12 cellular contexts compared by ENCODE assay signal in the genomic region with DNA sequence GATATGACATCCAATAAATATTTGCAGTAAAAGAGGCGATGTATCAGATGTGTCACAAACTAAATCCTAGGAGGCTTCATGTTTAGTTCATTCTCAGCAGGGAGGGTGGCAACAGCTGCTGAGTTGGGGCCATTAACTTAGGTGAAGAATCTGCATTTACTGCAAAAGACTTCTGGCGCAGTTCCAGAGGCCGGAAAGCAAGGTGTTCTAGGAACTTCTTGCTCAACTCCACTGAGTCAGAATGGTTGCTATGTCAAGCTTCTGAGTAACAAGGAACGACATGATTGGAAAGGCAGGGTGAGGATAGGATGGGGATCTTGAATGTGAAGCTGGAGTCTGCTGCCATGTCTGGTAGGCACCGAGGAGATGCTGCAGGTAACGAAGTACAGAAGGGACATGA. TPM values are rescaled to one million over a fixed set of nuclear protein-coding genes. Genes with fewer than 3 reads are reported as not detected.
A peak's percentile ranks its signal among the peaks of the same experiment; 100 is the strongest.
DNase-seq lines count a peak whose midpoint lies in the region; ATAC-seq and TF ChIP-seq lines count a peak whose summit lies in the region.
"Had no signal": no experiment of that assay in that cellular context is flagged by ENCODE, and none has a peak within 500 bp of the region (broad histone marks: within the 10 kb centered on the region; RNA-seq: fewer than 3 reads in every experiment).

No MANE protein-coding gene starts in this region.

- H3K36me3 ChIP-seq in gastroesophageal sphincter = peaks cover 0 to 5% of the 10 kb centered on the region in 2 donors
- peaks cover 0 to 11% (median 3%) of the 10 kb centered on the region in 4 donors for H3K36me3 ChIP-seq in stomach
- H3K36me3 ChIP-seq in suprapubic skin = no peaks in the 10 kb centered on the region
- H3K36me3 ChIP-seq: upper lobe of left lung had no signal

- H3K27me3 Mint-ChIP-seq in activated naive CD4-positive, alpha-beta T cell treated with anti-CD3 and anti-CD28 coated beads, Interleukin-2, amount 50 U/mL, for 24 hours = no peaks in the 10 kb centered on the region

- 68 to 93% methylated on average over 3 to 6 of the region's 6 CpGs for WGBS in gastroesophageal sphincter (ENCODE audit: low coverage in 1 of 2), 2 donors
- WGBS in stomach, 5 donors = 58 to 70% (median 64%) methylated on average over 6 of the region's 6 CpGs
- WGBS in suprapubic skin = 65% methylated on average over 6 of the region's 6 CpGs

- H3K4me3 Mint-ChIP-seq in activated naive CD4-positive, alpha-beta T cell treated with anti-CD3 and anti-CD28 coated beads, Interleukin-2, amount 50 U/mL, for 24 hours = peak overlapping the region; percentile 20

- H3K4me1 ChIP-seq in gastroesophageal sphincter (peaks cover 40 to 100% (median 54%) of the 10 kb centered on the region in 3 donors), stomach (peaks cover 54 to 100% (median 82%) of the 10 kb centered on the region in 4 donors), suprapubic skin (peaks cover 85% of the 10 kb centered on the region)

- peak overlapping the region; percentile 72 for H3K27ac Mint-ChIP-seq in activated naive CD4-positive, alpha-beta T cell treated with anti-CD3 and anti-CD28 coated beads, Interleukin-2, amount 50 U/mL, for 24 hours

- in situ Hi-C loops in KBM-7 (cut with MboI; ENCODE audit: low pct_unique_long_range_greater_than_20kb, low sequenced_read_pairs) = no loop called here

- H3K4me3 ChIP-seq in gastroesophageal sphincter = no peak overlapping the region
- H3K4me3 ChIP-seq in stomach = no peak overlapping the region
- H3K4me3 ChIP-seq in suprapubic skin = no peak overlapping the region
- H3K4me3 ChIP-seq: SJSA1, upper lobe of left lung had no signal

- no peaks in the 10 kb centered on the region for H3K9me3 Mint-ChIP-seq in activated naive CD4-positive, alpha-beta T cell treated with anti-CD3 and anti-CD28 coated beads, Interleukin-2, amount 50 U/mL, for 24 hours

- H3K27ac ChIP-seq in RWPE1 (peak overlapping the region; percentile 74), gastroesophageal sphincter (peak overlapping the region in 2 of 4 donors; percentile 2 to 46), stomach (peak overlapping the region in 2 of 5 donors; percentile 8 to 33), suprapubic skin (no peak overlapping the region)
- H3K27ac ChIP-seq: SJSA1 had no signal

- H3K27me3 ChIP-seq in gastroesophageal sphincter = no peaks in the 10 kb centered on the region
- H3K27me3 ChIP-seq in stomach = no peaks in the 10 kb centered on the region
- no peaks in the 10 kb centered on the region for H3K27me3 ChIP-seq in suprapubic skin
- H3K27me3 ChIP-seq: SJSA1, upper lobe of left lung had no signal

- ATAC-seq in gastroesophageal sphincter (peak; percentile 62), GM18517 (IDR thresholded peaks at IDR 0.05; ENCODE audit: unreplicated experiment) (no peak)

- TF ChIP-seq POLR2A in gastroesophageal sphincter (IDR thresholded peaks at IDR 0.05) (no peak), stomach (IDR thresholded peaks at IDR 0.05) (no peak), suprapubic skin (IDR thresholded peaks at IDR 0.05) (no peak)

- TF ChIP-seq CTCF in RWPE1 (conservative IDR thresholded peaks at IDR 0.05; ENCODE audit: low read depth) (no peak), gastroesophageal sphincter (IDR thresholded peaks at IDR 0.05) (no peak), stomach (IDR thresholded peaks at IDR 0.05) (no peak), suprapubic skin (IDR thresholded peaks at IDR 0.05) (no peak)

- intact Hi-C loops in stomach (cut with DNase I; ENCODE audit: low total_unique reads) = no loop called here

- peaks cover 8% of the 10 kb centered on the region for H3K36me3 Mint-ChIP-seq in activated naive CD4-positive, alpha-beta T cell treated with anti-CD3 and anti-CD28 coated beads, Interleukin-2, amount 50 U/mL, for 24 hours

- CTCF ChIA-PET in RWPE1 (lab: Yijun Ruan, JAX) = interaction anchor here (0.6 to 2.9 kb wide), 4 partner anchors 10 to 1028 kb away, joined by 3 to 16 read pairs (median 8); a partner anchor contains a TSS

- POLR2A ChIA-PET in RWPE1 (lab: Yijun Ruan, JAX; ENCODE audit: low non-redundant PET) = interaction anchor here (1.1 kb wide), 1 partner anchor 11 kb away, joined by 4 read pairs; no protein-coding TSS in a partner anchor

- no peak for DNase-seq in activated naive CD4-positive, alpha-beta T cell treated with anti-CD3 and anti-CD28 coated beads, Interleukin-2, amount 50 U/mL, for 16 hours
- peak; percentile 98 for DNase-seq in RWPE1 (ENCODE audit: low spot score)
- DNase-seq in stomach = peak; percentile 42
- DNase-seq in KBM-7 = no peak
- no peak for DNase-seq in suprapubic skin (ENCODE audit: low spot score in 2 of 2)
- DNase-seq: activated gamma-delta T cell treated with Interleukin-2 at 50 U/mL for 16 hours; stimulated activated CD4-positive, alpha-beta T cell treated with anti-CD3 and anti-CD28 coated beads, Interleukin-12 subunit alpha, Interleukin-12 subunit beta, amount 100 ng/mL, for 4 hours had no signal

- peaks cover 89% of the 10 kb centered on the region for H3K4me1 Mint-ChIP-seq in activated naive CD4-positive, alpha-beta T cell treated with anti-CD3 and anti-CD28 coated beads, Interleukin-2, amount 50 U/mL, for 24 hours

- TF ChIP-seq EP300 in gastroesophageal sphincter (IDR thresholded peaks at IDR 0.05) (no peak), stomach (IDR thresholded peaks at IDR 0.05) (no peak), suprapubic skin (IDR thresholded peaks at IDR 0.05) (no peak)

- no peaks in the 10 kb centered on the region for H3K9me3 ChIP-seq in gastroesophageal sphincter
- H3K9me3 ChIP-seq in stomach = no peaks in the 10 kb centered on the region
- H3K9me3 ChIP-seq in suprapubic skin = no peaks in the 10 kb centered on the region
- H3K9me3 ChIP-seq: SJSA1, upper lobe of left lung had no signal

RNA-seq across cellular contexts. Expression of a gene that starts 11.7 kb away (rescaled TPM):
- 10 to 100 TPM; 51.4 to 67.2 (median 55.4) TPM for total RNA-seq in gastroesophageal sphincter
- total RNA-seq in stomach = 10 to 100 TPM; 39.7 to 67.4 (median 57.1) TPM
- polyA plus RNA-seq in stomach = 10 to 100 TPM; 19.9 to 41.3 (median 20.4) TPM
- total RNA-seq in suprapubic skin = 10 to 100 TPM; 58.9 to 77.1 (median 72.6) TPM

RNA-seq across cellular contexts. Expression of a gene that starts 38.8 kb away (rescaled TPM):
- total RNA-seq in gastroesophageal sphincter (10 to 100 TPM; 35.2 to 63.0 (median 43.5) TPM), stomach (10 to 100 TPM; 10.7 to 74.1 (median 33.2) TPM), suprapubic skin (10 to 100 TPM; 30.5 to 54.3 (median 41.5) TPM)
- polyA plus RNA-seq in stomach = 10 to 100 TPM; 47.9 to 53.2 (median 52.7) TPM

RNA-seq across cellular contexts. Expression of a gene that starts 39.1 kb away (rescaled TPM):
- total RNA-seq in gastroesophageal sphincter = 1 to 10 TPM; 4.2 to 6.1 (median 5.4) TPM
- total RNA-seq in stomach = 1 to 10 TPM in 3 of 5 donors, under 1 TPM in 1, not detected in 1; 0.89 to 7.0 (median 2.7) TPM
- 1 to 10 TPM; 2.1 to 2.4 (median 2.2) TPM for polyA plus RNA-seq in stomach
- 1 to 10 TPM; 4.5 to 7.4 (median 6.5) TPM for total RNA-seq in suprapubic skin

Comparison
In these comparisons a context has a peak if more than half of its experiments do, and no peak if none do; other contexts are left out.
1. DNase-seq: peak in RWPE1 (single experiment) and stomach (single experiment); none in activated naive CD4-positive, alpha-beta T cell treated with anti-CD3 and anti-CD28 coated beads, Interleukin-2, amount 50 U/mL, for 16 hours (single experiment), KBM-7 (single experiment) and suprapubic skin (0 of 2).